12 cellular contexts compared by ENCODE assay signal in the genomic region with DNA sequence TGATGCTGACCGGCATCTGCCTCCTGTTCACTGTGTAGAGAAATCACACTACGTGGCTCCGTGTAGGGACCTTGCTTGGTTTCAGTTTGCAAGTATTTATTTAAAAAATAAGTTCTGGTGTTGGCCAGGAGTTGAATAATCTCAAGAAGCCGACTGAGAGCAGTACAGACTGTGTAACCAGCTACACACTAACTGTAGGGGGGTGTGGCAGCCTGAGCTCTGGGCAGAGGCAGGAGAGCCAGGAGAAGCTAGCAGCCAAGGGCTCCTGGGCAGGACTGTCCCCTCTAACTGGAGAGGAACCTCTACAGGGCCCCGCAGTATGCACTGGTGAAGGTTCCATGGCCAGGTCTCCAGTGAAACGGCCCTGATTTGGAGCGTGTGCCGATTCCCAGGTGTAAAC.
DNase-seq lines count a peak whose midpoint lies in the region; ATAC-seq and TF ChIP-seq lines count a peak whose summit lies in the region.
"Had no signal": no experiment of that assay in that cellular context is flagged by ENCODE, and none has a peak within 500 bp of the region (broad histone marks: within the 10 kb centered on the region; RNA-seq: fewer than 3 reads in every experiment).

No MANE protein-coding gene starts in this region.

- H3K27me3 ChIP-seq in gastroesophageal sphincter (no peaks in the 10 kb centered on the region), osteoblast (ENCODE audit: insufficient read depth, low read length) (peaks cover 34% of the 10 kb centered on the region)

- H3K4me2 ChIP-seq in osteoblast (ENCODE audit: insufficient read depth, low read length), result no peak overlapping the region

- ATAC-seq in gastroesophageal sphincter, result peak; percentile 46
- ATAC-seq in stimulated activated naive CD8-positive, alpha-beta T cell treated with anti-CD3 and anti-CD28 coated beads, Interleukin-15, amount 100 ng/mL, for 72 hours, result no peak
- ATAC-seq: CD8-positive, alpha-beta T cell had no signal

- TF ChIP-seq CTCF in gastroesophageal sphincter (IDR thresholded peaks at IDR 0.05) (no peak), osteoblast (IDR thresholded peaks at IDR 0.05; ENCODE audit: extremely low read depth, low read depth, low read length) (no peak)

- no peaks in the 10 kb centered on the region for H3K9me3 Mint-ChIP-seq in stimulated activated naive CD8-positive, alpha-beta T cell treated with anti-CD3 and anti-CD28 coated beads, Interleukin-15, amount 100 ng/mL, for 72 hours
- H3K9me3 Mint-ChIP-seq in activated CD4-positive, alpha-beta T cell treated with anti-CD3 and anti-CD28 coated beads, Interleukin-2, amount 10 ng/mL, durations not matched to agents 24 days and 14 days, result no peaks in the 10 kb centered on the region
- H3K9me3 Mint-ChIP-seq: CD8-positive, alpha-beta T cell had no signal

- H3K4me3 Mint-ChIP-seq in stimulated activated naive CD8-positive, alpha-beta T cell treated with anti-CD3 and anti-CD28 coated beads, Interleukin-15, amount 100 ng/mL, for 72 hours, result no peak overlapping the region
- no peak overlapping the region for H3K4me3 Mint-ChIP-seq in activated CD4-positive, alpha-beta T cell treated with anti-CD3 and anti-CD28 coated beads, Interleukin-2, amount 10 ng/mL, durations not matched to agents 24 days and 14 days
- H3K4me3 Mint-ChIP-seq: B cell; CD8-positive, alpha-beta T cell had no signal

- no peaks in the 10 kb centered on the region for H3K36me3 ChIP-seq in gastroesophageal sphincter
- H3K36me3 ChIP-seq in osteoblast (ENCODE audit: insufficient read depth, low read length), result no peaks in the 10 kb centered on the region

- H3K27ac ChIP-seq in gastroesophageal sphincter (no peak overlapping the region), osteoblast (ENCODE audit: low read depth, low read length) (no peak overlapping the region)

- no peak for TF ChIP-seq POLR2A in gastroesophageal sphincter (IDR thresholded peaks at IDR 0.05)

- H4K20me1 ChIP-seq in osteoblast (ENCODE audit: insufficient read depth, low read length), result no peaks in the 10 kb centered on the region

- no peaks in the 10 kb centered on the region for H3K36me3 Mint-ChIP-seq in activated CD4-positive, alpha-beta T cell treated with anti-CD3 and anti-CD28 coated beads, Interleukin-2, amount 10 ng/mL, durations not matched to agents 24 days and 14 days (ENCODE audit: low read depth)
- H3K36me3 Mint-ChIP-seq: CD8-positive, alpha-beta T cell had no signal

- H3K4me1 Mint-ChIP-seq in stimulated activated naive CD8-positive, alpha-beta T cell treated with anti-CD3 and anti-CD28 coated beads, Interleukin-15, amount 100 ng/mL, for 72 hours, result peaks cover 20% of the 10 kb centered on the region
- peaks cover 6% of the 10 kb centered on the region for H3K4me1 Mint-ChIP-seq in activated CD4-positive, alpha-beta T cell treated with anti-CD3 and anti-CD28 coated beads, Interleukin-2, amount 10 ng/mL, durations not matched to agents 24 days and 14 days

- no peak overlapping the region for H3K27ac Mint-ChIP-seq in stimulated activated naive CD8-positive, alpha-beta T cell treated with anti-CD3 and anti-CD28 coated beads, Interleukin-15, amount 100 ng/mL, for 72 hours
- no peak overlapping the region for H3K27ac Mint-ChIP-seq in activated CD4-positive, alpha-beta T cell treated with anti-CD3 and anti-CD28 coated beads, Interleukin-2, amount 10 ng/mL, durations not matched to agents 24 days and 14 days
- H3K27ac Mint-ChIP-seq: B cell; CD8-positive, alpha-beta T cell had no signal

- 10 to 18% methylated on average over 2 to 4 of the region's 8 CpGs for WGBS in gastroesophageal sphincter (ENCODE audit: low coverage in 1 of 2), 2 donors

- no peaks in the 10 kb centered on the region for H3K79me2 ChIP-seq in osteoblast (ENCODE audit: insufficient read depth, low read length)

- H3K4me1 ChIP-seq in gastroesophageal sphincter (peaks cover 0 to 21% (median 4%) of the 10 kb centered on the region in 3 donors), osteoblast (ENCODE audit: insufficient read depth, low read length) (peaks cover 11% of the 10 kb centered on the region)

- H2AFZ ChIP-seq in osteoblast (ENCODE audit: low read length), result no peak overlapping the region

- intact Hi-C loops in activated CD4-positive, alpha-beta T cell treated with anti-CD3 and anti-CD28 coated beads, Interleukin-2, amount 10 ng/mL, durations not matched to agents 24 days and 14 days (cut with micrococcal nuclease), result no loop called here

- DNase-seq in GM03348 (ENCODE audit: low spot score) (peak; percentile 25), NCI-H69 (lab: John Stamatoyannopoulos, UW) (peak; percentile 11), osteoblast (ENCODE audit: insufficient read length, low spot score, missing footprints) (peak; percentile 87), HuH-7 (ENCODE audit: low spot score) (no peak)
- no peak for DNase-seq in stimulated activated naive CD8-positive, alpha-beta T cell treated with anti-CD3 and anti-CD28 coated beads, Interleukin-15, amount 100 ng/mL, for 72 hours
- DNase-seq in activated CD4-positive, alpha-beta T cell treated with anti-CD3 and anti-CD28 coated beads, Interleukin-2, amount 10 ng/mL, durations not matched to agents 24 days and 14 days, result no peak
- DNase-seq: CD8-positive, alpha-beta T cell; IMR-90; Kasumi-1; NCI-H226 had no signal

- no peaks in the 10 kb centered on the region for H3K27me3 Mint-ChIP-seq in stimulated activated naive CD8-positive, alpha-beta T cell treated with anti-CD3 and anti-CD28 coated beads, Interleukin-15, amount 100 ng/mL, for 72 hours
- peaks cover 22% of the 10 kb centered on the region for H3K27me3 Mint-ChIP-seq in activated CD4-positive, alpha-beta T cell treated with anti-CD3 and anti-CD28 coated beads, Interleukin-2, amount 10 ng/mL, durations not matched to agents 24 days and 14 days

- no peak for TF ChIP-seq EP300 in gastroesophageal sphincter (IDR thresholded peaks at IDR 0.05)

- H3K4me3 ChIP-seq in gastroesophageal sphincter, result no peak overlapping the region
- H3K4me3 ChIP-seq in osteoblast (ENCODE audit: insufficient read depth, low read length), result no peak overlapping the region

- no peaks in the 10 kb centered on the region for H3K9me3 ChIP-seq in gastroesophageal sphincter
- no peaks in the 10 kb centered on the region for H3K9me3 ChIP-seq in osteoblast (ENCODE audit: low read depth, low read length)

Comparison
In these comparisons a context has a peak if more than half of its experiments do, and no peak if none do; other contexts are left out.
1. DNase-seq: peak in GM03348 (single experiment), NCI-H69 (single experiment) and osteoblast (single experiment); none in stimulated activated naive CD8-positive, alpha-beta T cell treated with anti-CD3 and anti-CD28 coated beads, Interleukin-15, amount 100 ng/mL, for 72 hours (0 of 2), HuH-7 (single experiment) and activated CD4-positive, alpha-beta T cell treated with anti-CD3 and anti-CD28 coated beads, Interleukin-2, amount 10 ng/mL, durations not matched to agents 24 days and 14 days (single experiment).